9 cellular contexts compared by ENCODE assay signal in the genomic region with DNA sequence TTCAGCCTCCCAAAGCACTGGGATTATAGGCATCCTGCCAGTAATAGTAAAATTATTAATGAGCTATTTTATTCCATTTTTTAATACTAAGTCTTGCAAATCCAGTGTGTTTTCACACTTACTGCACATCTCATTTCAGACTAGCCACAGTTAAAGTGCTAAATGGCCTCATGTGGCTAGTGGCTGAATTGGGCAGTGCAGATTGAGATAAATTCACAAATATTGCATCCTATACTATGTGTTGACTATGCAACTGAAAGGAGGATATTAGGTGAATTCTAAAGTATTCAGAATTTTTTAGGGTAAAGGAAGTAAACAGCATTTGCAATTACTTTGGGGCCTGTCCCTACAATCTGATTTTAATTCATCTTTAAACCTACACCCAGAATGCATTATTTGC. TPM values are rescaled to one million over a fixed set of nuclear protein-coding genes. Genes with fewer than 3 reads are reported as not detected.
DNase-seq lines count a peak whose midpoint lies in the region; ATAC-seq and TF ChIP-seq lines count a peak whose summit lies in the region.
"Had no signal": no experiment of that assay in that cellular context is flagged by ENCODE, and none has a peak within 500 bp of the region (broad histone marks: within the 10 kb centered on the region; RNA-seq: fewer than 3 reads in every experiment).

No MANE protein-coding gene starts in this region.

- H3K4me1 Mint-ChIP-seq in glutamatergic neuron (ENCODE audit: low read depth, unreplicated experiment), result no peaks in the 10 kb centered on the region

- no peaks in the 10 kb centered on the region for H3K9me3 Mint-ChIP-seq in glutamatergic neuron (ENCODE audit: unreplicated experiment)

- H3K36me3 Mint-ChIP-seq in glutamatergic neuron (ENCODE audit: unreplicated experiment), result no peaks in the 10 kb centered on the region

- H3K27ac Mint-ChIP-seq in glutamatergic neuron (ENCODE audit: unreplicated experiment), result no peak overlapping the region

- TF ChIP-seq CTCF in glutamatergic neuron (IDR thresholded peaks at IDR 0.05; ENCODE audit: partially characterized antibody, unreplicated experiment), result peak; percentile 25

- ATAC-seq in GM18502 (IDR thresholded peaks at IDR 0.05; ENCODE audit: poor library complexity, unreplicated experiment) (peak; percentile 47), GM21526 (IDR thresholded peaks at IDR 0.05; ENCODE audit: low FRiP score, unreplicated experiment) (peak; percentile 45), HG03457 (IDR thresholded peaks at IDR 0.05; ENCODE audit: unreplicated experiment) (peak; percentile 13), HG02870 (IDR thresholded peaks at IDR 0.05; ENCODE audit: unreplicated experiment) (no peak)

- no peaks in the 10 kb centered on the region for H3K27me3 Mint-ChIP-seq in glutamatergic neuron (ENCODE audit: unreplicated experiment)

- no peak for DNase-seq in glutamatergic neuron
- no peak for DNase-seq in Ammon's horn (ENCODE audit: low spot score)
- no peak for DNase-seq in NCI-H2107 treated with DMSO at 0.1 percent for 48 hours (lab: John Stamatoyannopoulos, UW; ENCODE audit: unreplicated experiment)
- DNase-seq in dermis blood vessel endothelial cell, result no peak

- no peak overlapping the region for H3K4me3 Mint-ChIP-seq in glutamatergic neuron (ENCODE audit: unreplicated experiment)

RNA-seq across cellular contexts. Expression of a gene that starts 10.2 kb away (rescaled TPM):
- total RNA-seq in glutamatergic neuron (ENCODE audit: unreplicated experiment) (not detected), dermis blood vessel endothelial cell (0.05 and 0.17 TPM in 2 replicates)
- total RNA-seq: SK-MEL-5 had no signal
